In genomic region chr7:94655884-94656657, GRCh38 we compare ENCODE assay signal across 1 cellular context.
A peak's percentile ranks its signal among the peaks of the same experiment; 100 is the strongest.
TF ChIP-seq lines count a peak whose summit lies in the region.

Gene SGCE, minus strand, starts transcription at chr7:94656133. Its CDS starts 35 bp downstream, at chr7:94656098.

TF ChIP-seq in GM12878, 131 proteins besides CTCF, POLR2A, EP300 and RAD21 (continued from another document):
- TF ChIP-seq MAX (IDR thresholded peaks at IDR 0.05; ENCODE audit: low read depth, low read length) (peak; percentile 15; the same call in 1 of the 2 replicates), FOXK2 (IDR thresholded peaks at IDR 0.05) (no peak), NBN (IDR thresholded peaks at IDR 0.05) (peak; percentile 56; the same call in 1 of the 2 replicates), NR2F1 (conservative IDR thresholded peaks at IDR 0.05) (peak; percentile 59), CHD2 (IDR thresholded peaks at IDR 0.05; ENCODE audit: borderline replicate concordance, low read depth, low read length) (0 out of 2 replicates have a peak, but pooled peaks have one; percentile 59), YY1 (IDR thresholded peaks at IDR 0.05; ENCODE audit: low read depth, low read length) (0 out of 2 replicates have a peak, but pooled peaks have one; percentile 20), RCOR1 (conservative IDR thresholded peaks at IDR 0.05; ENCODE audit: low read depth, low read length) (no peak), IKZF1 (conservative IDR thresholded peaks at IDR 0.05) (peak; percentile 39), CHD1 (IDR thresholded peaks at IDR 0.05; ENCODE audit: low read depth, low read length) (no peak), SUPT20H (IDR thresholded peaks at IDR 0.05; ENCODE audit: borderline replicate concordance, control insufficient read depth, low read depth, low read length) (no peak), SRF (IDR thresholded peaks at IDR 0.05; ENCODE audit: low read depth in 2 of 2, low read length in 2 of 2) (0 out of 4 replicates have a peak, but pooled peaks of 1 of the 2 experiments have one; percentile 33)
